Comparison of ENCODE assay signal across 16 cellular contexts in the genomic region with DNA sequence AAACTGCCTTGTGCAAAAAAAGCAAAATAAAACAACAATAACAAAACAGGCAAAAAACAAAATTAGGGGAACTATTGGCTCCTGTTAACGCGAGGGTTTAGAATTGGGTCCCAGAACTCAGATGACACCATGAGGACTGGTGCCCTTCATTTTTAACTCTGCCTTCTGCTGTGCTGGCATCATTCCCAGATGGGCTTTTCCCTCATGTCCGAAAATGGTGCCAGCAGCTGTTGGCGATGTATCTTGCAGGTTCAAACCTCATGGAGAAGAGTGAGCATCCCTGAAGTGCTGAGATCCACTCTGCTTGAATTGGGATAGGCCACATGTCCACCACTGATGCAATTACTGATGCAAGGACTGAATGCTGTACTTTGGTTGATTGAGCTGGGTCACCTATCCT.
"Had no signal": no experiment of that assay in that cellular context is flagged by ENCODE, and none has a peak within 500 bp of the region (broad histone marks: within the 10 kb centered on the region; RNA-seq: fewer than 3 reads in every experiment).

No MANE protein-coding gene starts in this region.

- H3K4me1 ChIP-seq: colonic mucosa, foreskin keratinocyte, psoas muscle, sigmoid colon had no signal

- H3K36me3 ChIP-seq: colonic mucosa, heart left ventricle, sigmoid colon had no signal

- H3K4me3 ChIP-seq: colonic mucosa, heart left ventricle, psoas muscle, sigmoid colon had no signal

- H3K9me3 ChIP-seq: colonic mucosa, heart left ventricle, psoas muscle, sigmoid colon had no signal

- H3K4me3 Mint-ChIP-seq: activated CD4-positive, alpha-beta memory T cell treated with anti-CD3 and anti-CD28 coated beads for 36 hours; activated naive CD8-positive, alpha-beta T cell treated with anti-CD3 and anti-CD28 coated beads for 36 hours; activated T-cell treated with anti-CD3 and anti-CD28 coated beads, Interleukin-2, amount 50 U/mL, for 72 hours; nephron; type B pancreatic cell had no signal

- H3K27ac ChIP-seq: colonic mucosa, foreskin keratinocyte, heart left ventricle, psoas muscle, sigmoid colon had no signal

- H3K36me3 Mint-ChIP-seq: activated CD4-positive, alpha-beta memory T cell treated with anti-CD3 and anti-CD28 coated beads for 36 hours; activated naive CD8-positive, alpha-beta T cell treated with anti-CD3 and anti-CD28 coated beads for 36 hours; type B pancreatic cell had no signal

- ATAC-seq: activated T-cell treated with anti-CD3 and anti-CD28 coated beads, Interleukin-2, amount 50 U/mL, for 72 hours; foreskin keratinocyte; heart left ventricle; psoas muscle had no signal

- DNase-seq: activated CD4-positive, alpha-beta memory T cell treated with anti-CD3 and anti-CD28 coated beads for 36 hours; activated CD8-positive, alpha-beta memory T cell treated with anti-CD3 and anti-CD28 coated beads, Interleukin-2, amount 50 U/mL, for 4 hours; activated gamma-delta T cell treated with Interleukin-2 at 50 U/mL for 16 hours; activated naive CD8-positive, alpha-beta T cell treated with anti-CD3 and anti-CD28 coated beads for 36 hours; activated T-cell treated with anti-CD3 and anti-CD28 coated beads, Interleukin-2, amount 50 U/mL, for 72 hours; colonic mucosa; foreskin keratinocyte; heart left ventricle; occipital lobe; psoas muscle; sigmoid colon; stimulated activated CD4-positive, alpha-beta T cell treated with anti-CD3 and anti-CD28 coated beads, Interleukin-12 subunit alpha, Interleukin-12 subunit beta, amount 100 ng/mL, for 4 hours; stimulated activated naive CD4-positive, alpha-beta T cell treated with Interleukin-2 at 50 U/mL for 16 hours; T-helper 9 cell had no signal

- H3K4me1 Mint-ChIP-seq: activated naive CD8-positive, alpha-beta T cell treated with anti-CD3 and anti-CD28 coated beads for 36 hours had no signal

- H3K27ac Mint-ChIP-seq: activated CD4-positive, alpha-beta memory T cell treated with anti-CD3 and anti-CD28 coated beads for 36 hours; activated naive CD8-positive, alpha-beta T cell treated with anti-CD3 and anti-CD28 coated beads for 36 hours; activated T-cell treated with anti-CD3 and anti-CD28 coated beads, Interleukin-2, amount 50 U/mL, for 72 hours; nephron; type B pancreatic cell had no signal

- H3K9me3 Mint-ChIP-seq: activated CD4-positive, alpha-beta memory T cell treated with anti-CD3 and anti-CD28 coated beads for 36 hours; activated naive CD8-positive, alpha-beta T cell treated with anti-CD3 and anti-CD28 coated beads for 36 hours; activated T-cell treated with anti-CD3 and anti-CD28 coated beads, Interleukin-2, amount 50 U/mL, for 72 hours; nephron; type B pancreatic cell had no signal

- H3K27me3 ChIP-seq: colonic mucosa, foreskin keratinocyte, heart left ventricle, sigmoid colon had no signal

- H3K27me3 Mint-ChIP-seq: type B pancreatic cell had no signal
